ENCODE assay signal across 20 cellular contexts in genomic region chr18:13581055-13581454, GRCh38.
"Had no signal": no experiment of that assay in that cellular context is flagged by ENCODE, and none has a peak within 500 bp of the region (broad histone marks: within the 10 kb centered on the region; RNA-seq: fewer than 3 reads in every experiment).

No MANE protein-coding gene starts in this region.

- H3K4me1 Mint-ChIP-seq: WTC11 had no signal

- H3K4me3 Mint-ChIP-seq: activated naive CD8-positive, alpha-beta T cell treated with anti-CD3 and anti-CD28 coated beads, Interleukin-2, amount 50 U/mL, for 24 hours; activated T-cell treated with anti-CD3 and anti-CD28 coated beads, Interleukin-2, amount 50 U/mL, for 24 hours; immature natural killer cell; naive thymus-derived CD8-positive, alpha-beta T cell; stimulated activated naive CD8-positive, alpha-beta T cell treated with anti-CD3 and anti-CD28 coated beads, Interleukin-15, amount 100 ng/mL, for 72 hours; WTC11 had no signal

- H3K27me3 ChIP-seq: ascending aorta, right lobe of liver, upper lobe of right lung had no signal

- H3K9me3 Mint-ChIP-seq: activated naive CD8-positive, alpha-beta T cell treated with anti-CD3 and anti-CD28 coated beads, Interleukin-2, amount 50 U/mL, for 24 hours; activated T-cell treated with anti-CD3 and anti-CD28 coated beads, Interleukin-2, amount 50 U/mL, for 24 hours; activated T-helper 2 cell treated with anti-CD3 and anti-CD28 coated beads, Interferon-gamma antibody, Interleukin-2, Interleukin-4, amounts not matched to agents 10 μg/mL and 5 μg/mL and 100 μg/mL, durations not matched to agents 14 hours and 24 hours and 36 hours; immature natural killer cell; naive thymus-derived CD8-positive, alpha-beta T cell; stimulated activated naive CD8-positive, alpha-beta T cell treated with anti-CD3 and anti-CD28 coated beads, Interleukin-15, amount 100 ng/mL, for 72 hours; WTC11 had no signal

- FAIRE-seq: small intestine had no signal

- H3K27ac Mint-ChIP-seq: activated naive CD8-positive, alpha-beta T cell treated with anti-CD3 and anti-CD28 coated beads, Interleukin-2, amount 50 U/mL, for 24 hours; activated T-cell treated with anti-CD3 and anti-CD28 coated beads, Interleukin-2, amount 50 U/mL, for 24 hours; activated T-helper 2 cell treated with anti-CD3 and anti-CD28 coated beads, Interferon-gamma antibody, Interleukin-2, Interleukin-4, amounts not matched to agents 10 μg/mL and 5 μg/mL and 100 μg/mL, durations not matched to agents 14 hours and 24 hours and 36 hours; immature natural killer cell; naive thymus-derived CD8-positive, alpha-beta T cell; stimulated activated naive CD8-positive, alpha-beta T cell treated with anti-CD3 and anti-CD28 coated beads, Interleukin-15, amount 100 ng/mL, for 72 hours; WTC11 had no signal

- H3K4me3 ChIP-seq: ascending aorta, right lobe of liver, upper lobe of right lung had no signal

- DNase-seq: activated CD4-positive, alpha-beta T cell treated with anti-CD3 and anti-CD28 coated beads for 48 hours; activated naive CD4-positive, alpha-beta T cell treated with Interleukin-2 at 50 U/mL for 16 hours; activated naive CD8-positive, alpha-beta T cell treated with anti-CD3 and anti-CD28 coated beads, Interleukin-2, amount 50 U/mL, for 24 hours; activated T-cell treated with anti-CD3 and anti-CD28 coated beads, Interleukin-2, amount 50 U/mL, for 24 hours; cortex of kidney; effector CD4-positive, alpha-beta T cell; immature natural killer cell; kidney glomerular epithelial cell; mesenchymal stem cell; naive thymus-derived CD8-positive, alpha-beta T cell; right lobe of liver; small intestine; stimulated activated CD4-positive, alpha-beta T cell treated with anti-CD3 and anti-CD28 coated beads, Interleukin-15, amount 100 ng/mL, for 24 hours; stimulated activated CD4-positive, alpha-beta T cell treated with anti-CD3 and anti-CD28 coated beads, Interleukin-2, amount 100 ng/mL, for 48 hours; stimulated activated naive CD8-positive, alpha-beta T cell treated with anti-CD3 and anti-CD28 coated beads, Interleukin-15, amount 100 ng/mL, for 72 hours; upper lobe of right lung had no signal

- H3K9me3 ChIP-seq: ascending aorta, right lobe of liver, upper lobe of right lung had no signal

- H3K4me1 ChIP-seq: upper lobe of right lung had no signal

- ATAC-seq: activated naive CD8-positive, alpha-beta T cell treated with anti-CD3 and anti-CD28 coated beads, Interleukin-2, amount 50 U/mL, for 24 hours; esophagus mucosa; naive thymus-derived CD8-positive, alpha-beta T cell; stimulated activated naive CD8-positive, alpha-beta T cell treated with anti-CD3 and anti-CD28 coated beads, Interleukin-15, amount 100 ng/mL, for 72 hours; upper lobe of right lung; WTC11 had no signal

- H3K27ac ChIP-seq: ascending aorta, right lobe of liver, upper lobe of right lung had no signal

- H3K36me3 Mint-ChIP-seq: immature natural killer cell, WTC11 had no signal

- H3K36me3 ChIP-seq: ascending aorta, right lobe of liver, upper lobe of right lung had no signal
